8 cellular contexts compared by ENCODE assay signal in the genomic region with DNA sequence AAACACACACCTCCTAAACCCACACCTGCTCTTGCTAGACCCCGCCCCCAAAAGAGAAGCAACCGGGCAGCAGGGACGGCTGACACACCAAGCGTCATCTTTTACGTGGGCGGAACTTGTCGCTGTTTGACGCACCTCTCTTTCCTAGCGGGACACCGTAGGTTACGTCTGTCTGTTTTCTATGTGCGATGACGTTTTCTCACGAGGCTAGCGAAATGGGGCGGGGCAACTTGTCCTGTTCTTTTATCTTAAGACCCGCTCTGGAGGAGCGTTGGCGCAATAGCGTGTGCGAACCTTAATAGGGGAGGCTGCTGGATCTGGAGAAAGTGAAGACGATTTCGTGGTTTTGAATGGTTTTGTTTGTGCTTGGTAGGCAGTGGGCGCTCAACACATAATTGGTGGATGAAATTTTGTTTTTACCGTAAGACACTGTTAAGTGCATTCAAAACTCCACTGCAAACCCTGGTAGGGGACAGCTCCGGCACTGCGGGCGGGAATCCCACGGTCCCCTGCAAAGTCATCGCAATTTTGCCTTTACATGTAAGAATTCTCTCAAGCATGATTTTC.
DNase-seq lines count a peak whose midpoint lies in the region; ATAC-seq, FAIRE-seq and TF ChIP-seq lines count a peak whose summit lies in the region.

No MANE protein-coding gene starts in this region.

- ATAC-seq in HG03175 (IDR thresholded peaks at IDR 0.05; ENCODE audit: unreplicated experiment) = peak; percentile 90
- peak; percentile 81 to 82 for ATAC-seq in activated CD4-positive, CD25-positive, alpha-beta regulatory T cell treated with anti-CD3 and anti-CD28 coated beads, Interleukin-2, amount 50 U/mL, for 24 hours

- FAIRE-seq in islet of Langerhans (lab: Jason Lieb, UNC) = peak; percentile 94

- TF ChIP-seq POLR2A in GM18951 (IDR thresholded peaks at IDR 0.05; ENCODE audit: extremely low read depth, insufficient read depth, insufficient read length) = peak; percentile 46

- in situ Hi-C loops in GM18951 (cut with MboI; ENCODE audit: low sequenced_read_pairs, unreplicated experiment) = no loop called here

- peak; percentile 92 for DNase-seq in AG08395 (ENCODE audit: low spot score)
- DNase-seq in NCI-H2227 treated with DMSO at 0.1 percent for 48 hours (lab: John Stamatoyannopoulos, UW) = peak; percentile 95
- DNase-seq in cerebellar cortex (ENCODE audit: low spot score) = peak; percentile 100
- peak; percentile 90 to 92 for DNase-seq in stimulated activated CD4-positive, alpha-beta T cell treated with anti-CD3 and anti-CD28 coated beads, Interleukin-12 subunit alpha, Interleukin-12 subunit beta, amount 100 ng/mL, for 24 hours (ENCODE audit: low read depth in 2 of 2)

Comparison
In these comparisons a context has a peak if more than half of its experiments do, and no peak if none do; other contexts are left out.
1. Peak in every context shown above with its lines: DNase-seq and ATAC-seq.